Comparison of ENCODE assay signal across 13 cellular contexts in genomic region chr15:29471306-29471705, GRCh38.
A peak's percentile ranks its signal among the peaks of the same experiment; 100 is the strongest.
DNase-seq lines count a peak whose midpoint lies in the region; ATAC-seq and TF ChIP-seq lines count a peak whose summit lies in the region.
"Had no signal": no experiment of that assay in that cellular context is flagged by ENCODE, and none has a peak within 500 bp of the region (broad histone marks: within the 10 kb centered on the region; RNA-seq: fewer than 3 reads in every experiment).

No MANE protein-coding gene starts in this region.

- no peak overlapping the region for H3K4me3 ChIP-seq in parathyroid adenoma (ENCODE audit: low read depth, low read length)
- no peak overlapping the region for H3K4me3 ChIP-seq in esophagus squamous epithelium

- H3K79me2 ChIP-seq in parathyroid adenoma, result peaks cover 28% of the 10 kb centered on the region

- POLR2A ChIA-PET in WTC11 (lab: Charles Lee), result no interaction called here

- no peaks in the 10 kb centered on the region for H3K27me3 Mint-ChIP-seq in WTC11 (ENCODE audit: low read depth)

- ATAC-seq in WTC11 (no peak; the same call in 1 of the 2 replicates), left colon (peak; percentile 10)
- ATAC-seq: HepG2 had no signal

- H3K4me1 ChIP-seq in parathyroid adenoma (peaks cover 18% of the 10 kb centered on the region), esophagus squamous epithelium (peaks cover 0 to 26% (median 17%) of the 10 kb centered on the region in 3 donors)
- H3K4me1 ChIP-seq: Caco-2 had no signal

- TF ChIP-seq CTCF in C4-2B (conservative IDR thresholded peaks at IDR 0.05) (no peak), WTC11 (IDR thresholded peaks at IDR 0.05) (no peak), parathyroid adenoma (IDR thresholded peaks at IDR 0.05) (no peak), esophagus squamous epithelium (IDR thresholded peaks at IDR 0.05) (no peak)

- DNase-seq in WTC11 (ENCODE audit: low spot score), result no peak
- DNase-seq in left colon, result no peak
- no peak for DNase-seq in esophagus squamous epithelium (lab: John Stamatoyannopoulos, UW)
- DNase-seq in HUDEP-2 (lab: John Stamatoyannopoulos, UW; ENCODE audit: unreplicated experiment in 76 of 76), result no peak
- DNase-seq in HPDE6-E6E7 (ENCODE audit: extremely low spot score), result no peak
- DNase-seq: Caco-2; CD8-positive, alpha-beta memory T cell; DND-41; GDM1; H7 had no signal

- H3K9me3 ChIP-seq in parathyroid adenoma (ENCODE audit: control insufficient read depth, low read length) (no peaks in the 10 kb centered on the region), esophagus squamous epithelium (no peaks in the 10 kb centered on the region)
- H3K9me3 ChIP-seq: Caco-2 had no signal

- intact Hi-C loops in left colon (cut with DNase I, micrococcal nuclease) (no loop called here), esophagus squamous epithelium (cut with DNase I) (no loop called here)

- H3K4me3 Mint-ChIP-seq in WTC11, result no peak overlapping the region
- H3K4me3 Mint-ChIP-seq: CD8-positive, alpha-beta memory T cell had no signal

- CTCF ChIA-PET in WTC11 (lab: Charles Lee), result interaction anchor here (0.5 to 1.5 kb wide), 2 partner anchors 97 to 142 kb away, joined by 4 read pairs; no protein-coding TSS in a partner anchor

- H3K9ac ChIP-seq in parathyroid adenoma, result no peak overlapping the region

- no peak for TF ChIP-seq POLR2A in esophagus squamous epithelium (IDR thresholded peaks at IDR 0.05)

- peak overlapping the region; percentile 61 for H3K27ac ChIP-seq in C4-2B
- peak overlapping the region; percentile 92 for H3K27ac ChIP-seq in parathyroid adenoma
- no peak overlapping the region for H3K27ac ChIP-seq in esophagus squamous epithelium

- H3K36me3 ChIP-seq in parathyroid adenoma (ENCODE audit: control insufficient read depth, insufficient read depth, low read length) (no peaks in the 10 kb centered on the region), esophagus squamous epithelium (no peaks in the 10 kb centered on the region)

- H3K4me2 ChIP-seq in parathyroid adenoma (ENCODE audit: low read length), result no peak overlapping the region

- H3K4me1 Mint-ChIP-seq in WTC11, result peaks cover 30% of the 10 kb centered on the region
- H3K4me1 Mint-ChIP-seq: CD8-positive, alpha-beta memory T cell had no signal

- H3K36me3 Mint-ChIP-seq in WTC11, result no peaks in the 10 kb centered on the region
- H3K36me3 Mint-ChIP-seq: CD8-positive, alpha-beta memory T cell had no signal

- no peaks in the 10 kb centered on the region for H3K9me3 Mint-ChIP-seq in WTC11
- H3K9me3 Mint-ChIP-seq: CD8-positive, alpha-beta memory T cell had no signal

- H3K27me3 ChIP-seq in parathyroid adenoma (ENCODE audit: control insufficient read depth, insufficient read depth, low read length), result no peaks in the 10 kb centered on the region
- H3K27me3 ChIP-seq in esophagus squamous epithelium, result peaks cover 0 to 64% (median 0%) of the 10 kb centered on the region in 4 donors

- H2AFZ ChIP-seq in parathyroid adenoma, result no peak overlapping the region

- WGBS in esophagus squamous epithelium, 2 donors, result 66 to 72% methylated on average over 13 of the region's 13 CpGs

- 0 out of 2 replicates have a peak overlapping the region, but pooled peaks have one; percentile 71 for H3K27ac Mint-ChIP-seq in WTC11
- H3K27ac Mint-ChIP-seq: CD8-positive, alpha-beta memory T cell had no signal

TF ChIP-seq in WTC11, 78 proteins besides CTCF, POLR2A, EP300 and RAD21:
- no peak for TF ChIP-seq AR (CRISPR knock-in tag; IDR thresholded peaks at IDR 0.05)
- TF ChIP-seq, protein P1, sequence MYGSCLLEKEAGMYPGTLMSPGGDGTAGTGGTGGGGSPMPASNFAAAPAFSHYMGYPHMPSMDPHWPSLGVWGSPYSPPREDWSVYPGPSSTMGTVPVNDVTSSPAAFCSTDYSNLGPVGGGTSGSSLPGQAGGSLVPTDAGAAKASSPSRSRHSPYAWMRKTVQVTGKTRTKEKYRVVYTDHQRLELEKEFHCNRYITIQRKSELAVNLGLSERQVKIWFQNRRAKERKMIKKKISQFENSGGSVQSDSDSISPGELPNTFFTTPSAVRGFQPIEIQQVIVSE (CRISPR knock-in tag; IDR thresholded peaks at IDR 0.05; ENCODE audit: borderline replicate concordance), result no peak
- TF ChIP-seq ELF4 (CRISPR knock-in tag; IDR thresholded peaks at IDR 0.05; ENCODE audit: low read depth), result no peak
- no peak for TF ChIP-seq ZNF138 (CRISPR knock-in tag; conservative IDR thresholded peaks at IDR 0.05)
- TF ChIP-seq ARID4B (CRISPR knock-in tag; IDR thresholded peaks at IDR 0.05; ENCODE audit: borderline replicate concordance), result no peak
- TF ChIP-seq, protein P2, sequence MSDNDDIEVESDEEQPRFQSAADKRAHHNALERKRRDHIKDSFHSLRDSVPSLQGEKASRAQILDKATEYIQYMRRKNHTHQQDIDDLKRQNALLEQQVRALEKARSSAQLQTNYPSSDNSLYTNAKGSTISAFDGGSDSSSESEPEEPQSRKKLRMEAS (CRISPR knock-in tag; IDR thresholded peaks at IDR 0.05), result no peak
- TF ChIP-seq FOXK1 (CRISPR knock-in tag; IDR thresholded peaks at IDR 0.05), result no peak

Comparison
In these comparisons a context has a peak if more than half of its experiments do, and no peak if none do; other contexts are left out.
1. H3K27ac ChIP-seq: peak in C4-2B (single experiment) and parathyroid adenoma (single experiment); none in esophagus squamous epithelium (0 of 4).